ENCODE assay signal across 10 cellular contexts in genomic region chrX:20060961-20061868, GRCh38. TPM values are rescaled to one million over a fixed set of nuclear protein-coding genes. Genes with fewer than 3 reads are reported as not detected.
DNase-seq lines count a peak whose midpoint lies in the region; ATAC-seq lines count a peak whose summit lies in the region.
"Had no signal": no experiment of that assay in that cellular context is flagged by ENCODE, and none has a peak within 500 bp of the region (broad histone marks: within the 10 kb centered on the region; RNA-seq: fewer than 3 reads in every experiment).

No MANE protein-coding gene starts in this region.

- peaks cover 0 to 47% of the 10 kb centered on the region in 2 experiments for H3K27me3 ChIP-seq in mesenchymal stem cell (ENCODE audit: control insufficient read depth in 1 of 2, insufficient read depth in 1 of 2, low read length in 2 of 2)
- H3K27me3 ChIP-seq in mesendoderm (ENCODE audit: insufficient read depth, low read length, poor library complexity): no peaks in the 10 kb centered on the region
- H3K27me3 ChIP-seq: ascending aorta had no signal

- H3K23ac ChIP-seq in mesenchymal stem cell (ENCODE audit: low read length in 2 of 2) (no peak overlapping the region), mesendoderm (ENCODE audit: low read length) (no peak overlapping the region)

- H3K4ac ChIP-seq in mesenchymal stem cell (ENCODE audit: low read depth in 1 of 2, low read length in 2 of 2) (no peak overlapping the region), mesendoderm (ENCODE audit: low read depth, low read length) (no peak overlapping the region)

- H2BK12ac ChIP-seq in mesenchymal stem cell (ENCODE audit: low read length in 2 of 2): no peak overlapping the region

- no peak overlapping the region for H2AFZ ChIP-seq in mesenchymal stem cell (ENCODE audit: low read depth, low read length)

- H2BK120ac ChIP-seq in mesenchymal stem cell (ENCODE audit: low read depth, low read length): no peak overlapping the region
- H2BK120ac ChIP-seq in mesendoderm (ENCODE audit: low read depth, low read length): no peak overlapping the region

- H3K4me1 ChIP-seq in mesenchymal stem cell (ENCODE audit: control insufficient read depth, insufficient read depth, low read depth, low read length) (peaks cover 19% of the 10 kb centered on the region), mesendoderm (ENCODE audit: control insufficient read depth, low read depth, low read length) (no peaks in the 10 kb centered on the region)
- H3K4me1 ChIP-seq: ascending aorta had no signal

- H3K79me2 ChIP-seq in mesendoderm (ENCODE audit: control insufficient read depth, insufficient read depth, low read length): no peaks in the 10 kb centered on the region

- H3K36me3 ChIP-seq in mesenchymal stem cell (ENCODE audit: control insufficient read depth in 1 of 2, insufficient read depth in 2 of 2, low read depth in 1 of 2, low read length in 2 of 2) (no peaks in the 10 kb centered on the region), mesendoderm (ENCODE audit: control insufficient read depth, insufficient read depth, low read length) (no peaks in the 10 kb centered on the region)
- H3K36me3 ChIP-seq: ascending aorta had no signal

- H3K14ac ChIP-seq in mesenchymal stem cell (ENCODE audit: low read length in 2 of 2): no peak overlapping the region

- no peak overlapping the region for H3K4me3 ChIP-seq in mesenchymal stem cell (ENCODE audit: insufficient read depth in 1 of 2, low read depth in 1 of 2, low read length in 2 of 2)
- no peak overlapping the region for H3K4me3 ChIP-seq in mesendoderm (ENCODE audit: low read length)
- H3K4me3 ChIP-seq: ascending aorta, smooth muscle cell had no signal

- H2BK5ac ChIP-seq in mesenchymal stem cell (ENCODE audit: low read depth, low read length, poor library complexity, severe bottlenecking) (no peak overlapping the region), mesendoderm (ENCODE audit: low read length) (no peak overlapping the region)

- no peaks in the 10 kb centered on the region for H3K9me3 ChIP-seq in mesenchymal stem cell (ENCODE audit: control insufficient read depth, low read length)
- H3K9me3 ChIP-seq: ascending aorta had no signal

- peak overlapping the region; percentile 46 for H3K27ac ChIP-seq in mesenchymal stem cell (ENCODE audit: low read length, poor library complexity, severe bottlenecking)
- no peak overlapping the region for H3K27ac ChIP-seq in mesendoderm (ENCODE audit: low read depth, low read length)
- H3K27ac ChIP-seq: ascending aorta had no signal

- ATAC-seq in GM18909 (IDR thresholded peaks at IDR 0.05; ENCODE audit: poor library complexity, unreplicated experiment) (peak; percentile 91), HG02678 (IDR thresholded peaks at IDR 0.05; ENCODE audit: unreplicated experiment) (peak; percentile 86), GM19035 (IDR thresholded peaks at IDR 0.05; ENCODE audit: unreplicated experiment) (no peak)

- no peak overlapping the region for H4K5ac ChIP-seq in mesendoderm (ENCODE audit: low read length)

- H2BK15ac ChIP-seq in mesenchymal stem cell (ENCODE audit: low read depth, poor library complexity, severe bottlenecking) (no peak overlapping the region), mesendoderm (replicated peaks; ENCODE audit: low read depth) (no peak overlapping the region)

- H2AK5ac ChIP-seq in mesenchymal stem cell (ENCODE audit: low read length, severe bottlenecking) (peak overlapping the region; percentile 56), mesendoderm (ENCODE audit: low read length) (no peak overlapping the region)

- DNase-seq in NCI-H128 (lab: John Stamatoyannopoulos, UW; ENCODE audit: unreplicated experiment) (peak; percentile 2), mesenchymal stem cell (no peak), mesendoderm (no peak), AML-193 (lab: John Stamatoyannopoulos, UW) (no peak)
- DNase-seq: immature natural killer cell had no signal

- no peak overlapping the region for H3K4me2 ChIP-seq in mesenchymal stem cell (ENCODE audit: low read length, poor library complexity, severe bottlenecking)
- no peak overlapping the region for H3K4me2 ChIP-seq in mesendoderm (ENCODE audit: low read length)
- H3K4me2 ChIP-seq: smooth muscle cell had no signal

- no peak overlapping the region for H4K91ac ChIP-seq in mesenchymal stem cell (ENCODE audit: low read length)

- H4K8ac ChIP-seq in mesenchymal stem cell (ENCODE audit: low read length) (no peak overlapping the region), mesendoderm (ENCODE audit: low read depth, low read length) (no peak overlapping the region)

- peak overlapping the region in 1 of 2 experiments; percentile 21 for H3K18ac ChIP-seq in mesenchymal stem cell (ENCODE audit: low read depth in 1 of 2, low read length in 2 of 2)
- no peak overlapping the region for H3K18ac ChIP-seq in mesendoderm (ENCODE audit: low read length)

- WGBS in mesenchymal stem cell: 80% methylated on average over 1 of the region's 5 CpGs
- whole genome bisulfite sequencing in mesendoderm (ENCODE audit: extremely low coverage, insufficient coverage, low lambda C conversion rate): no CpG with 5 or more reads among the region's 5 CpGs

- H3K56ac ChIP-seq in mesendoderm (ENCODE audit: low read length): no peak overlapping the region

- H3K79me1 ChIP-seq in mesenchymal stem cell (replicated peaks; ENCODE audit: low read length, poor library complexity, severe bottlenecking): no peaks in the 10 kb centered on the region
- H3K79me1 ChIP-seq in mesendoderm (ENCODE audit: low read length): no peaks in the 10 kb centered on the region

- H3K9ac ChIP-seq in mesenchymal stem cell (ENCODE audit: low read length) (no peak overlapping the region), mesendoderm (ENCODE audit: low read length) (no peak overlapping the region)

RNA-seq across cellular contexts. Expression of gene MAP7D2, which starts 55.5 kb away (rescaled TPM):
- 0.06 TPM for polyA plus RNA-seq in mesenchymal stem cell (2013, experiment 1 of 2)
- polyA plus RNA-seq in mesenchymal stem cell (2013, experiment 2 of 2): 0.12 TPM
- 0.79 TPM for polyA plus RNA-seq in mesendoderm (2013, experiment 1 of 2)
- 0.85 TPM for polyA plus RNA-seq in mesendoderm (2013, experiment 2 of 2)
- polyA plus RNA-seq: immature natural killer cell, smooth muscle cell had no signal
